In genomic region chr1:230696722-230697432, GRCh38 we compare ENCODE assay signal across 1 cellular context.
TF ChIP-seq lines count a peak whose summit lies in the region.

No MANE protein-coding gene starts in this region.

TF ChIP-seq in IMR-90, 13 proteins besides CTCF, POLR2A, EP300 and RAD21:
- no peak for TF ChIP-seq USF2 (IDR thresholded peaks at IDR 0.05; ENCODE audit: low read depth, low read length)
- no peak for TF ChIP-seq FOS (IDR thresholded peaks at IDR 0.05; ENCODE audit: low read depth, low read length)
